ENCODE assay signal across 8 cellular contexts in the genomic region with DNA sequence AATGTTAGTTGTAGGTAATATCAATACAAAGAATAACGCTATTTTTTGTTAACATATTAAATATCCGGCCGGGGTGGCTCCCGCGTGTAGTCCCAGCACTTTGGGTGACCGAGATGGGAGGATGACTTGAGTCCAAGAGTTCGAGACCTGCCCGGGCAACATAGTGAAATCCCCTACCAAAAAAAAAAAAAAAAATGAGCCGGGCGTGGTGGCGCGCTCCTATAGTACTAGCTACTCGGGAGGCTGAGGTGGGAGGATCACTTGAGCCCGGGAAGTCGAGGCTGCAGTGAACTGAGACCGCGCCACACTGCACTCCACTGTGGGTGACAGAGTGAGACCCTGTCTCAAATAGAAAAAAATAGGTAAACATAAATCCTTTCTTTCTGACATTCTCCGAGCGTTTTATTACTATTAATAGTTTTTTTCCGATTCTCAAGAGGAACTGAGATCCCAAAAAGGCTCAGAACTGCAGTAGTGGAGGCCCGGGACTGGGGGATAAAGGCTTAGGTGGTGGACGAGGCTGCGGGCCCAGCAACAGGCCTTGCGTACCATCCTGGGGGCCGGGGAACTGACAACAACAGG. TPM values are rescaled to one million over a fixed set of nuclear protein-coding genes. Genes with fewer than 3 reads are reported as not detected.
DNase-seq lines count a peak whose midpoint lies in the region; ATAC-seq and TF ChIP-seq lines count a peak whose summit lies in the region.

No MANE protein-coding gene starts in this region.

- no peak for DNase-seq in activated naive CD8-positive, alpha-beta T cell treated with anti-CD3 and anti-CD28 coated beads, Interleukin-2, amount 50 U/mL, for 24 hours
- no peak for DNase-seq in right lobe of liver
- DNase-seq in type B pancreatic cell (ENCODE audit: extremely low spot score, unreplicated experiment), result peak; percentile 40
- no peak for DNase-seq in GM13976 (ENCODE audit: low spot score)
- DNase-seq in Kasumi-1 (lab: John Stamatoyannopoulos, UW), result no peak

- no peaks in the 10 kb centered on the region for H3K9me3 ChIP-seq in right lobe of liver

- WGBS in right lobe of liver (ENCODE audit: insufficient coverage, low coverage, low lambda C conversion rate, missing lambda C conversion rate), result 17% methylated on average over 25 of the region's 25 CpGs

- intact Hi-C loops in right lobe of liver (cut with DNase I), result no loop called here

- no peak for TF ChIP-seq CTCF in right lobe of liver (IDR thresholded peaks at IDR 0.05)
- TF ChIP-seq CTCF in type B pancreatic cell (conservative IDR thresholded peaks at IDR 0.05), result no peak
- no peak for TF ChIP-seq CTCF in GM13976 (IDR thresholded peaks at IDR 0.05; ENCODE audit: borderline replicate concordance, control extremely low read depth, extremely low read depth, insufficient read depth, missing control alignments)

- H3K4me3 Mint-ChIP-seq in activated naive CD8-positive, alpha-beta T cell, result no peak overlapping the region
- H3K4me3 Mint-ChIP-seq in activated naive CD8-positive, alpha-beta T cell treated with anti-CD3 and anti-CD28 coated beads, Interleukin-2, amount 50 U/mL, for 24 hours, result no peak overlapping the region
- no peak overlapping the region for H3K4me3 Mint-ChIP-seq in type B pancreatic cell

- no peaks in the 10 kb centered on the region for H3K27me3 Mint-ChIP-seq in activated naive CD8-positive, alpha-beta T cell
- no peaks in the 10 kb centered on the region for H3K27me3 Mint-ChIP-seq in activated naive CD8-positive, alpha-beta T cell treated with anti-CD3 and anti-CD28 coated beads, Interleukin-2, amount 50 U/mL, for 24 hours
- H3K27me3 Mint-ChIP-seq in type B pancreatic cell, result no peaks in the 10 kb centered on the region

- H3K27ac ChIP-seq in angular gyrus (ENCODE audit: low read depth, low read length) (peak overlapping the region; percentile 73), right lobe of liver (peak overlapping the region; percentile 55 to 89 (median 82))

- peaks cover 3% of the 10 kb centered on the region for H3K9me3 Mint-ChIP-seq in activated naive CD8-positive, alpha-beta T cell (ENCODE audit: low read depth)
- peaks cover 4% of the 10 kb centered on the region for H3K9me3 Mint-ChIP-seq in activated naive CD8-positive, alpha-beta T cell treated with anti-CD3 and anti-CD28 coated beads, Interleukin-2, amount 50 U/mL, for 24 hours
- H3K9me3 Mint-ChIP-seq in type B pancreatic cell, result no peaks in the 10 kb centered on the region

- TF ChIP-seq POLR2A in right lobe of liver (IDR thresholded peaks at IDR 0.05), result no peak

- H3K27ac Mint-ChIP-seq in activated naive CD8-positive, alpha-beta T cell, result peak overlapping the region; percentile 94
- H3K27ac Mint-ChIP-seq in activated naive CD8-positive, alpha-beta T cell treated with anti-CD3 and anti-CD28 coated beads, Interleukin-2, amount 50 U/mL, for 24 hours, result no peak overlapping the region
- no peak overlapping the region for H3K27ac Mint-ChIP-seq in type B pancreatic cell

- H3K4me1 ChIP-seq in right lobe of liver, result peaks cover 0 to 46% (median 21%) of the 10 kb centered on the region in 4 donors

- ATAC-seq in activated naive CD8-positive, alpha-beta T cell treated with anti-CD3 and anti-CD28 coated beads, Interleukin-2, amount 50 U/mL, for 24 hours, result no peak
- ATAC-seq in right lobe of liver, result no peak
- ATAC-seq in HG02759 (IDR thresholded peaks at IDR 0.05; ENCODE audit: unreplicated experiment), result no peak

- H3K4me1 Mint-ChIP-seq in activated naive CD8-positive, alpha-beta T cell (ENCODE audit: low read depth), result peaks cover 39% of the 10 kb centered on the region
- H3K4me1 Mint-ChIP-seq in activated naive CD8-positive, alpha-beta T cell treated with anti-CD3 and anti-CD28 coated beads, Interleukin-2, amount 50 U/mL, for 24 hours, result peaks cover 41% of the 10 kb centered on the region
- peaks cover 17% of the 10 kb centered on the region for H3K4me1 Mint-ChIP-seq in type B pancreatic cell (ENCODE audit: unreplicated experiment)

- H3K36me3 Mint-ChIP-seq in activated naive CD8-positive, alpha-beta T cell, result peaks cover 2% of the 10 kb centered on the region
- peaks cover 7% of the 10 kb centered on the region for H3K36me3 Mint-ChIP-seq in activated naive CD8-positive, alpha-beta T cell treated with anti-CD3 and anti-CD28 coated beads, Interleukin-2, amount 50 U/mL, for 24 hours (ENCODE audit: low read depth)
- peaks cover 8% of the 10 kb centered on the region for H3K36me3 Mint-ChIP-seq in type B pancreatic cell

- in situ Hi-C loops in GM13976 (cut with MboI; ENCODE audit: low sequenced_read_pairs, unreplicated experiment), result loop anchor here (25.0 kb wide), 1 partner anchor 147 kb away; no protein-coding TSS in a partner anchor

- peak overlapping the region; percentile 83 to 91 (median 90) for H3K4me3 ChIP-seq in right lobe of liver

- no peaks in the 10 kb centered on the region for H3K27me3 ChIP-seq in right lobe of liver

- H3K36me3 ChIP-seq in right lobe of liver, result no peaks in the 10 kb centered on the region

RNA-seq across cellular contexts. Expression of gene N4BP1, which starts 1.0 kb away (rescaled TPM):
- total RNA-seq in right lobe of liver (10 to 100 TPM; 10.5 to 17.8 (median 12.1) TPM), type B pancreatic cell (ENCODE audit: low replicate concordance) (39.4 and 47.2 TPM in 2 replicates)
